8 cellular contexts compared by ENCODE assay signal in genomic region chr21:45471229-45472052, GRCh38.
DNase-seq lines count a peak whose midpoint lies in the region; ATAC-seq, FAIRE-seq and TF ChIP-seq lines count a peak whose summit lies in the region.

No MANE protein-coding gene starts in this region.

- no peak overlapping the region for H3K4me3 Mint-ChIP-seq in activated T-cell treated with anti-CD3 and anti-CD28 coated beads, Interleukin-2, amount 50 U/mL, for 24 hours
- H3K4me3 Mint-ChIP-seq in activated T-cell treated with anti-CD3 and anti-CD28 coated beads, Interleukin-2, amount 50 U/mL, for 72 hours, result peak overlapping the region in 1 of 2 donors; percentile 39

- H3K27ac Mint-ChIP-seq in activated T-cell treated with anti-CD3 and anti-CD28 coated beads, Interleukin-2, amount 50 U/mL, for 24 hours, result peak overlapping the region; percentile 76
- no peak overlapping the region for H3K27ac Mint-ChIP-seq in activated T-cell treated with anti-CD3 and anti-CD28 coated beads, Interleukin-2, amount 50 U/mL, for 72 hours

- intact Hi-C loops in colonic mucosa (cut with DNase I) (no loop called here), mucosa of descending colon (cut with DNase I, micrococcal nuclease) (no loop called here)

- no peaks in the 10 kb centered on the region for H3K9me3 ChIP-seq in colonic mucosa
- H3K9me3 ChIP-seq in mucosa of descending colon, result no peaks in the 10 kb centered on the region

- ATAC-seq in activated T-cell treated with anti-CD3 and anti-CD28 coated beads, Interleukin-2, amount 50 U/mL, for 72 hours (replicated peaks in 1 of 2), result no peak
- ATAC-seq in mucosa of descending colon, result peak; percentile 11
- no peak for ATAC-seq in HG02970 (IDR thresholded peaks at IDR 0.05; ENCODE audit: low FRiP score, unreplicated experiment)
- no peak for ATAC-seq in GM18511 (IDR thresholded peaks at IDR 0.05; ENCODE audit: unreplicated experiment)

- H3K4me1 ChIP-seq in colonic mucosa (no peaks in the 10 kb centered on the region), mucosa of descending colon (ENCODE audit: low read depth) (peaks cover 8% of the 10 kb centered on the region)

- no peaks in the 10 kb centered on the region for H3K36me3 ChIP-seq in colonic mucosa
- no peaks in the 10 kb centered on the region for H3K36me3 ChIP-seq in mucosa of descending colon (ENCODE audit: low read depth)

- peaks cover 15% of the 10 kb centered on the region for H3K4me1 Mint-ChIP-seq in activated T-cell treated with anti-CD3 and anti-CD28 coated beads, Interleukin-2, amount 50 U/mL, for 24 hours (ENCODE audit: low read depth)
- peaks cover 11% of the 10 kb centered on the region for H3K4me1 Mint-ChIP-seq in activated T-cell treated with anti-CD3 and anti-CD28 coated beads, Interleukin-2, amount 50 U/mL, for 72 hours (ENCODE audit: low read depth)

- H3K4me3 ChIP-seq in colonic mucosa (no peak overlapping the region), mucosa of descending colon (no peak overlapping the region)

- no peak for DNase-seq in activated T-cell treated with anti-CD3 and anti-CD28 coated beads, Interleukin-2, amount 50 U/mL, for 24 hours
- no peak for DNase-seq in activated T-cell treated with anti-CD3 and anti-CD28 coated beads, Interleukin-2, amount 50 U/mL, for 72 hours
- DNase-seq in colonic mucosa (no peak), mucosa of descending colon (peak in 2 of 3 donors; percentile 34 to 54), urothelium cell line (ENCODE audit: low spot score) (peak; percentile 62), NCI-H2029 (lab: John Stamatoyannopoulos, UW) (no peak)

- H3K9ac ChIP-seq in colonic mucosa (ENCODE audit: low read depth in 2 of 2, low read length in 2 of 2), result peak overlapping the region in 1 of 2 donors; percentile 56

- no peaks in the 10 kb centered on the region for H3K9me3 Mint-ChIP-seq in activated T-cell treated with anti-CD3 and anti-CD28 coated beads, Interleukin-2, amount 50 U/mL, for 24 hours
- H3K9me3 Mint-ChIP-seq in activated T-cell treated with anti-CD3 and anti-CD28 coated beads, Interleukin-2, amount 50 U/mL, for 72 hours, result peaks cover 3% of the 10 kb centered on the region in 2 donors

- FAIRE-seq in urothelium cell line (lab: Jason Lieb, UNC), result no peak

- peak overlapping the region; percentile 49 for H3K27ac ChIP-seq in colonic mucosa

- no peaks in the 10 kb centered on the region for H3K36me3 Mint-ChIP-seq in activated T-cell treated with anti-CD3 and anti-CD28 coated beads, Interleukin-2, amount 50 U/mL, for 24 hours (ENCODE audit: low read depth)
- peaks cover 0 to 1% of the 10 kb centered on the region in 2 donors for H3K36me3 Mint-ChIP-seq in activated T-cell treated with anti-CD3 and anti-CD28 coated beads, Interleukin-2, amount 50 U/mL, for 72 hours (ENCODE audit: insufficient read depth in 2 of 2)

- TF ChIP-seq CTCF in colonic mucosa (IDR thresholded peaks at IDR 0.05) (no peak), mucosa of descending colon (IDR thresholded peaks at IDR 0.05) (no peak)

- H3K27me3 ChIP-seq in colonic mucosa, result no peaks in the 10 kb centered on the region

- H3K27me3 Mint-ChIP-seq in activated T-cell treated with anti-CD3 and anti-CD28 coated beads, Interleukin-2, amount 50 U/mL, for 24 hours, result no peaks in the 10 kb centered on the region
- H3K27me3 Mint-ChIP-seq in activated T-cell treated with anti-CD3 and anti-CD28 coated beads, Interleukin-2, amount 50 U/mL, for 72 hours (ENCODE audit: low read depth), result no peaks in the 10 kb centered on the region

Comparison
In these comparisons a context has a peak if more than half of its experiments do, and no peak if none do; other contexts are left out.
1. DNase-seq: peak in mucosa of descending colon (2 of 3) and urothelium cell line (single experiment); none in activated T-cell treated with anti-CD3 and anti-CD28 coated beads, Interleukin-2, amount 50 U/mL, for 24 hours (single experiment), activated T-cell treated with anti-CD3 and anti-CD28 coated beads, Interleukin-2, amount 50 U/mL, for 72 hours (0 of 2), colonic mucosa (single experiment) and NCI-H2029 (single experiment).